Comparison of ENCODE assay signal across 15 cellular contexts in genomic region chr7:51301806-51302205, GRCh38. TPM values are rescaled to one million over a fixed set of nuclear protein-coding genes. Genes with fewer than 3 reads are reported as not detected.
A peak's percentile ranks its signal among the peaks of the same experiment; 100 is the strongest.
DNase-seq lines count a peak whose midpoint lies in the region; ATAC-seq and TF ChIP-seq lines count a peak whose summit lies in the region.
"Had no signal": no experiment of that assay in that cellular context is flagged by ENCODE, and none has a peak within 500 bp of the region (broad histone marks: within the 10 kb centered on the region; RNA-seq: fewer than 3 reads in every experiment).

No MANE protein-coding gene starts in this region.

- DNase-seq in caudate nucleus (lab: John Stamatoyannopoulos, UW) (no peak), cardiac septum (ENCODE audit: low spot score) (peak; percentile 49), ureter (ENCODE audit: low spot score) (peak; percentile 13), HEK293T (ENCODE audit: extremely low spot score) (no peak)
- DNase-seq: EL, NCI-H1092, NCI-H146, NCI-H2081, NCI-H510A, NCI-H774, RPMI8226 had no signal

- POLR2A ChIA-PET in HEK293T (lab: Yijun Ruan, JAX): no interaction called here

- peak overlapping the region; percentile 96 for H3K27ac ChIP-seq in caudate nucleus (ENCODE audit: low read depth, low read length)
- peak overlapping the region; percentile 83 for H3K27ac ChIP-seq in layer of hippocampus (ENCODE audit: low read depth, low read length)
- H3K27ac ChIP-seq: SJSA1 had no signal

- no peak for ATAC-seq in GM18870 (IDR thresholded peaks at IDR 0.05; ENCODE audit: unreplicated experiment)
- no peak for ATAC-seq in GM19467 (IDR thresholded peaks at IDR 0.05; ENCODE audit: unreplicated experiment)

- intact Hi-C loops in cardiac septum (cut with DNase I): no loop called here

- no peaks in the 10 kb centered on the region for H3K27me3 ChIP-seq in layer of hippocampus (ENCODE audit: control insufficient read depth, insufficient read depth, low read length)
- H3K27me3 ChIP-seq: SJSA1 had no signal

- CTCF ChIA-PET in HEK293T (lab: Yijun Ruan, JAX): no interaction called here

TF ChIP-seq in HEK293T, 16 proteins besides CTCF, POLR2A, EP300 and RAD21:
- TF ChIP-seq BHLHE40 (IDR thresholded peaks at IDR 0.05; ENCODE audit: borderline replicate concordance): no peak
- TF ChIP-seq NFRKB (IDR thresholded peaks at IDR 0.05): no peak
- TF ChIP-seq TARDBP (IDR thresholded peaks at IDR 0.05): no peak
- no peak for TF ChIP-seq HDGF (IDR thresholded peaks at IDR 0.05; ENCODE audit: borderline replicate concordance)
- no peak for TF ChIP-seq FOXK2 (IDR thresholded peaks at IDR 0.05)
- TF ChIP-seq PKNOX1 (IDR thresholded peaks at IDR 0.05): no peak
- TF ChIP-seq CTBP1 (IDR thresholded peaks at IDR 0.05; ENCODE audit: borderline replicate concordance): no peak
- TF ChIP-seq FOXA1 (IDR thresholded peaks at IDR 0.05): no peak
- TF ChIP-seq SP1 (IDR thresholded peaks at IDR 0.05): no peak
- TF ChIP-seq ZNF384 (IDR thresholded peaks at IDR 0.05): no peak
- TF ChIP-seq ARNT (IDR thresholded peaks at IDR 0.05): no peak
- TF ChIP-seq LEF1 (IDR thresholded peaks at IDR 0.05; ENCODE audit: borderline replicate concordance): no peak
- no peak for TF ChIP-seq ELF4 (IDR thresholded peaks at IDR 0.05)
- no peak for TF ChIP-seq L3MBTL2 (conservative IDR thresholded peaks at IDR 0.05)
- TF ChIP-seq FOXM1 (IDR thresholded peaks at IDR 0.05; ENCODE audit: borderline replicate concordance): no peak
- no peak for TF ChIP-seq SUZ12 (IDR thresholded peaks at IDR 0.05)

RNA-seq across cellular contexts. Expression of gene COBL, which starts 14.8 kb away (rescaled TPM):
- total RNA-seq in cardiac septum (109 TPM), ureter (1.3 TPM)
- total RNA-seq: SJSA1 had no signal

Comparison
In these comparisons a context has a peak if more than half of its experiments do, and no peak if none do; other contexts are left out.
1. DNase-seq: peak in cardiac septum (single experiment) and ureter (single experiment); none in caudate nucleus (0 of 61) and HEK293T (single experiment).
2. RNA of gene COBL, which starts 14.8 kb away (total RNA-seq): 109 TPM in cardiac septum (single experiment); 1.3 TPM in ureter (single experiment); every median in the first group is over 10 times any median in the second.